In the genomic region with DNA sequence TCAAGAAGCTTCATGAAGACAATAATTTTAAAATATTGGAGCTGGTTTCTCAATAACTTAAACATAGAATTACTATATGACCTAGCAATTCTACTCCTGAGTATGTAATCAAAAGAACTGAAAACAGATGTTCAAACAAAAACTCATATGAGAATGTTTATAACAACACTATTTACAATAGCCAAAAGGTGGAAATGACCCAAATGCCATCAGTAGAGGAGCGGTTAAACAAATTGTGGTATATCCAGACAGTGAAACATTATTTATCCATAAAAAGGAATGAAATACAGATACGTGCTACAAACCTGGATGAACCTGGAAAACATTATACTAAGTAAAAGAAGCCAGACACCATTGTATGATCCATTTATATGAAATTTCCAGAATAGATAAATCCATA, we compare ENCODE assay signal across 36 cellular contexts.
"Had no signal": no experiment of that assay in that cellular context is flagged by ENCODE, and none has a peak within 500 bp of the region (broad histone marks: within the 10 kb centered on the region; RNA-seq: fewer than 3 reads in every experiment).

No MANE protein-coding gene starts in this region.

- H3K27me3 Mint-ChIP-seq: activated CD4-positive, alpha-beta T cell treated with anti-CD3 and anti-CD28 coated beads for 36 hours; activated CD4-positive, alpha-beta T cell treated with anti-CD3 and anti-CD28 coated beads, Interleukin-2, amount 10 ng/mL, durations not matched to agents 7 days and 5 days; activated naive CD4-positive, alpha-beta T cell treated with anti-CD3 and anti-CD28 coated beads, Interleukin-2, amount 10 ng/mL, durations not matched to agents 7 days and 5 days; activated naive CD8-positive, alpha-beta T cell; brain had no signal

- H3K27ac Mint-ChIP-seq: activated CD4-positive, alpha-beta memory T cell treated with anti-CD3 and anti-CD28 coated beads, Interleukin-2, amount 10 ng/mL, durations not matched to agents 7 days and 5 days; activated CD4-positive, alpha-beta T cell treated with anti-CD3 and anti-CD28 coated beads for 36 hours; activated CD4-positive, alpha-beta T cell treated with anti-CD3 and anti-CD28 coated beads, Interleukin-2, amount 10 ng/mL, durations not matched to agents 7 days and 5 days; activated CD8-positive, alpha-beta memory T cell treated with anti-CD3 and anti-CD28 coated beads, Interleukin-2, amount 10 ng/mL, durations not matched to agents 7 days and 5 days; activated CD8-positive, alpha-beta T cell treated with anti-CD3 and anti-CD28 coated beads, Interleukin-2, amount 10 ng/mL, durations not matched to agents 7 days and 5 days; activated naive CD4-positive, alpha-beta T cell treated with anti-CD3 and anti-CD28 coated beads, Interleukin-2, amount 10 ng/mL, durations not matched to agents 7 days and 5 days; activated naive CD4-positive, alpha-beta T cell treated with anti-CD3 and anti-CD28 coated beads, Interleukin-2, amount 50 U/mL, for 24 hours; activated naive CD8-positive, alpha-beta T cell; activated naive CD8-positive, alpha-beta T cell treated with anti-CD3 and anti-CD28 coated beads, Interleukin-2, amount 10 ng/mL, durations not matched to agents 7 days and 5 days; activated naive CD8-positive, alpha-beta T cell treated with anti-CD3 and anti-CD28 coated beads, Interleukin-2, amount 50 U/mL, for 24 hours; activated T-cell treated with anti-CD3 and anti-CD28 coated beads, Interleukin-2, amount 50 U/mL, for 24 hours; activated T-helper 2 cell treated with anti-CD3 and anti-CD28 coated beads, Interferon-gamma antibody, Interleukin-2, Interleukin-4, amounts not matched to agents 10 μg/mL and 5 μg/mL and 100 μg/mL, durations not matched to agents 14 hours and 24 hours and 36 hours; brain; T-helper 1 cell treated with Interleukin-12 subunit alpha and Interleukin-12 subunit beta and Interleukin-4 antibody, amounts not matched to agents 30 μg/mL and 1 μg/mL, for 36 hours; T-helper 2 cell treated with Interferon-gamma antibody and Interleukin-4, amounts not matched to agents 5 μg/mL and 100 μg/mL, for 36 hours; WTC11 had no signal

- H3K36me3 ChIP-seq: WERI-Rb-1 had no signal

- H3K4me3 Mint-ChIP-seq: activated CD4-positive, alpha-beta memory T cell treated with anti-CD3 and anti-CD28 coated beads, Interleukin-2, amount 10 ng/mL, durations not matched to agents 7 days and 5 days; activated CD4-positive, alpha-beta T cell treated with anti-CD3 and anti-CD28 coated beads for 36 hours; activated CD4-positive, alpha-beta T cell treated with anti-CD3 and anti-CD28 coated beads, Interleukin-2, amount 10 ng/mL, durations not matched to agents 7 days and 5 days; activated CD8-positive, alpha-beta memory T cell treated with anti-CD3 and anti-CD28 coated beads, Interleukin-2, amount 10 ng/mL, durations not matched to agents 7 days and 5 days; activated CD8-positive, alpha-beta T cell treated with anti-CD3 and anti-CD28 coated beads, Interleukin-2, amount 10 ng/mL, durations not matched to agents 7 days and 5 days; activated naive CD4-positive, alpha-beta T cell treated with anti-CD3 and anti-CD28 coated beads, Interleukin-2, amount 10 ng/mL, durations not matched to agents 7 days and 5 days; activated naive CD4-positive, alpha-beta T cell treated with anti-CD3 and anti-CD28 coated beads, Interleukin-2, amount 50 U/mL, for 24 hours; activated naive CD8-positive, alpha-beta T cell; activated naive CD8-positive, alpha-beta T cell treated with anti-CD3 and anti-CD28 coated beads, Interleukin-2, amount 10 ng/mL, durations not matched to agents 7 days and 5 days; activated naive CD8-positive, alpha-beta T cell treated with anti-CD3 and anti-CD28 coated beads, Interleukin-2, amount 50 U/mL, for 24 hours; activated T-cell treated with anti-CD3 and anti-CD28 coated beads, Interleukin-2, amount 50 U/mL, for 24 hours; brain; T-helper 1 cell treated with Interleukin-12 subunit alpha and Interleukin-12 subunit beta and Interleukin-4 antibody, amounts not matched to agents 30 μg/mL and 1 μg/mL, for 36 hours; T-helper 2 cell treated with Interferon-gamma antibody and Interleukin-4, amounts not matched to agents 5 μg/mL and 100 μg/mL, for 36 hours; WTC11 had no signal

- H3K27ac ChIP-seq: cardiac muscle cell, WERI-Rb-1 had no signal

- DNase-seq: activated CD4-positive, alpha-beta memory T cell treated with anti-CD3 and anti-CD28 coated beads, Interleukin-2, amount 10 ng/mL, durations not matched to agents 7 days and 5 days; activated CD4-positive, alpha-beta T cell treated with anti-CD3 and anti-CD28 coated beads for 1 hour; activated CD4-positive, alpha-beta T cell treated with anti-CD3 and anti-CD28 coated beads for 36 hours; activated CD4-positive, alpha-beta T cell treated with anti-CD3 and anti-CD28 coated beads for 48 hours; activated CD4-positive, alpha-beta T cell treated with anti-CD3 and anti-CD28 coated beads, Interleukin-2, amount 10 ng/mL, durations not matched to agents 7 days and 5 days; activated CD4-positive, alpha-beta T cell treated with anti-CD3 and anti-CD28 coated beads, Interleukin-2, amount 50 U/mL, for 48 hours; activated CD4-positive, CD25-positive, alpha-beta regulatory T cell; activated CD8-positive, alpha-beta memory T cell treated with anti-CD3 and anti-CD28 coated beads for 24 hours; activated CD8-positive, alpha-beta memory T cell treated with anti-CD3 and anti-CD28 coated beads, Interleukin-2, amount 10 ng/mL, durations not matched to agents 7 days and 5 days; activated CD8-positive, alpha-beta memory T cell treated with anti-CD3 and anti-CD28 coated beads, Interleukin-2, amount 50 U/mL, for 48 hours; activated CD8-positive, alpha-beta T cell treated with anti-CD3 and anti-CD28 coated beads, Interleukin-2, amount 10 ng/mL, durations not matched to agents 7 days and 5 days; activated effector memory CD4-positive, alpha-beta T cell treated with Interleukin-2 at 50 U/mL for 16 hours; activated gamma-delta T cell; activated naive CD4-positive, alpha-beta T cell treated with anti-CD3 and anti-CD28 coated beads, Interleukin-2, amount 10 ng/mL, durations not matched to agents 7 days and 5 days; activated naive CD4-positive, alpha-beta T cell treated with Interleukin-2 at 50 U/mL for 16 hours; activated naive CD8-positive, alpha-beta T cell treated with anti-CD3 and anti-CD28 coated beads, Interleukin-2, amount 10 ng/mL, durations not matched to agents 7 days and 5 days; activated naive CD8-positive, alpha-beta T cell treated with anti-CD3 and anti-CD28 coated beads, Interleukin-2, amount 50 U/mL, for 24 hours; activated T-cell treated with anti-CD3 and anti-CD28 coated beads, Interleukin-2, amount 50 U/mL, for 24 hours; activated T-cell treated with anti-CD3 and anti-CD28 coated beads, Interleukin-2, amount 50 U/mL, for 48 hours; amygdala; anterior cingulate cortex; central memory CD4-positive, alpha-beta T cell; T-helper 1 cell; T-helper 2 cell; T-helper 9 cell; WERI-Rb-1 had no signal

- H3K9me3 ChIP-seq: ascending aorta had no signal

- H3K9me3 Mint-ChIP-seq: activated CD4-positive, alpha-beta memory T cell treated with anti-CD3 and anti-CD28 coated beads, Interleukin-2, amount 10 ng/mL, durations not matched to agents 7 days and 5 days; activated CD4-positive, alpha-beta T cell treated with anti-CD3 and anti-CD28 coated beads, Interleukin-2, amount 10 ng/mL, durations not matched to agents 7 days and 5 days; activated naive CD4-positive, alpha-beta T cell treated with anti-CD3 and anti-CD28 coated beads, Interleukin-2, amount 10 ng/mL, durations not matched to agents 7 days and 5 days; activated naive CD4-positive, alpha-beta T cell treated with anti-CD3 and anti-CD28 coated beads, Interleukin-2, amount 50 U/mL, for 24 hours; activated naive CD8-positive, alpha-beta T cell treated with anti-CD3 and anti-CD28 coated beads, Interleukin-2, amount 10 ng/mL, durations not matched to agents 7 days and 5 days; activated naive CD8-positive, alpha-beta T cell treated with anti-CD3 and anti-CD28 coated beads, Interleukin-2, amount 50 U/mL, for 24 hours; activated T-cell treated with anti-CD3 and anti-CD28 coated beads, Interleukin-2, amount 50 U/mL, for 24 hours; activated T-helper 2 cell treated with anti-CD3 and anti-CD28 coated beads, Interferon-gamma antibody, Interleukin-2, Interleukin-4, amounts not matched to agents 10 μg/mL and 5 μg/mL and 100 μg/mL, durations not matched to agents 14 hours and 24 hours and 36 hours; brain; T-helper 1 cell treated with Interleukin-12 subunit alpha and Interleukin-12 subunit beta and Interleukin-4 antibody, amounts not matched to agents 30 μg/mL and 1 μg/mL, for 36 hours; T-helper 2 cell treated with Interferon-gamma antibody and Interleukin-4, amounts not matched to agents 5 μg/mL and 100 μg/mL, for 36 hours; WTC11 had no signal

- H3K4me1 Mint-ChIP-seq: activated CD4-positive, alpha-beta memory T cell treated with anti-CD3 and anti-CD28 coated beads, Interleukin-2, amount 10 ng/mL, durations not matched to agents 7 days and 5 days; activated CD4-positive, alpha-beta T cell treated with anti-CD3 and anti-CD28 coated beads for 36 hours; activated CD4-positive, alpha-beta T cell treated with anti-CD3 and anti-CD28 coated beads, Interleukin-2, amount 10 ng/mL, durations not matched to agents 7 days and 5 days; activated CD8-positive, alpha-beta memory T cell treated with anti-CD3 and anti-CD28 coated beads, Interleukin-2, amount 10 ng/mL, durations not matched to agents 7 days and 5 days; activated naive CD4-positive, alpha-beta T cell treated with anti-CD3 and anti-CD28 coated beads, Interleukin-2, amount 10 ng/mL, durations not matched to agents 7 days and 5 days; activated naive CD4-positive, alpha-beta T cell treated with anti-CD3 and anti-CD28 coated beads, Interleukin-2, amount 50 U/mL, for 24 hours; activated naive CD8-positive, alpha-beta T cell treated with anti-CD3 and anti-CD28 coated beads, Interleukin-2, amount 50 U/mL, for 24 hours had no signal

- H3K27me3 ChIP-seq: ascending aorta, cardiac muscle cell had no signal

- ATAC-seq: activated CD4-positive, alpha-beta T cell treated with anti-CD3 and anti-CD28 coated beads for 36 hours; activated CD4-positive, CD25-positive, alpha-beta regulatory T cell treated with anti-CD3 and anti-CD28 coated beads, Interleukin-2, amount 50 U/mL, for 24 hours; activated CD8-positive, alpha-beta memory T cell treated with anti-CD3 and anti-CD28 coated beads, Interleukin-2, amount 10 ng/mL, durations not matched to agents 7 days and 5 days; activated CD8-positive, alpha-beta T cell treated with anti-CD3 and anti-CD28 coated beads, Interleukin-2, amount 10 ng/mL, durations not matched to agents 7 days and 5 days; activated naive CD8-positive, alpha-beta T cell treated with anti-CD3 and anti-CD28 coated beads, Interleukin-2, amount 50 U/mL, for 24 hours; WTC11 had no signal

- H3K4me3 ChIP-seq: ascending aorta, cardiac muscle cell had no signal

- H3K36me3 Mint-ChIP-seq: activated CD8-positive, alpha-beta memory T cell treated with anti-CD3 and anti-CD28 coated beads, Interleukin-2, amount 10 ng/mL, durations not matched to agents 7 days and 5 days; activated naive CD4-positive, alpha-beta T cell treated with anti-CD3 and anti-CD28 coated beads, Interleukin-2, amount 10 ng/mL, durations not matched to agents 7 days and 5 days; activated naive CD4-positive, alpha-beta T cell treated with anti-CD3 and anti-CD28 coated beads, Interleukin-2, amount 50 U/mL, for 24 hours; activated naive CD8-positive, alpha-beta T cell; activated naive CD8-positive, alpha-beta T cell treated with anti-CD3 and anti-CD28 coated beads, Interleukin-2, amount 10 ng/mL, durations not matched to agents 7 days and 5 days had no signal
